Comparison of ENCODE assay signal across 17 cellular contexts in the genomic region with DNA sequence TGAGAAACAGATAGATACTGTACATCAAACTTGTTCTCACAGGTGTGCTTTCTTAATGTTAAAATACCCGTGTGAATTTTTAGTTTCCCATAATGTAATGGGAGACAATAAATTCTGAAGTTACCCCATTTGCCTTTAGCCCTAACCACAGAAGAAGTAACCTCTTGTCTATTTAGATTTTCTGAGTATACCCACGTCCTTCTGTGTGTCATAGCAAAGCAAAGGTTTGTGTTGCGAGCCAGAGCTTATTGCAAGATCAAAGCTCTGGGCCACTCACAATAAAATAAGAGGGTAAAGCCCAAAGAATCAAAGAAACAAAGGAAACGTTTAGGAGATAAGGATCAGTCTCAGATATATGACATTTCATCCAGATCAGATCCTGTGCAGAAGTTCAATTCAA.
DNase-seq lines count a peak whose midpoint lies in the region; ATAC-seq, FAIRE-seq and TF ChIP-seq lines count a peak whose summit lies in the region.
"Had no signal": no experiment of that assay in that cellular context is flagged by ENCODE, and none has a peak within 500 bp of the region (broad histone marks: within the 10 kb centered on the region; RNA-seq: fewer than 3 reads in every experiment).

No MANE protein-coding gene starts in this region.

- RAD21 ChIA-PET in HCT116 (lab: Charles Lee; ENCODE audit: low non-redundant PET in 1 of 2, low total read pairs in 2 of 2, uncharacterized antibody in 2 of 2, unreplicated experiment in 2 of 2) = no interaction called here

- TF ChIP-seq RAD21 in HCT116 (IDR thresholded peaks at IDR 0.05; ENCODE audit: low read depth) = no peak

- H3K4me3 Mint-ChIP-seq in Caco-2 (ENCODE audit: unreplicated experiment) (peak overlapping the region; percentile 12), CD14-positive monocyte (no peak overlapping the region)
- H3K4me3 Mint-ChIP-seq in activated CD8-positive, alpha-beta memory T cell treated with anti-CD3 and anti-CD28 coated beads, Interleukin-2, amount 10 ng/mL, durations not matched to agents 7 days and 5 days = no peak overlapping the region
- H3K4me3 Mint-ChIP-seq: CD4-positive, CD25-positive, alpha-beta regulatory T cell had no signal

- intact Hi-C loops in Caco-2 (cut with micrococcal nuclease; ENCODE audit: unreplicated experiment) (loop anchor here (5.0 kb wide), 1 partner anchor 40 kb away; no protein-coding TSS in a partner anchor), HCT116 (cut with micrococcal nuclease) (no loop called here), PC-9 (cut with micrococcal nuclease; ENCODE audit: unreplicated experiment) (no loop called here), CD14-positive monocyte (cut with micrococcal nuclease) (no loop called here)

- H3K36me3 Mint-ChIP-seq in Caco-2 (ENCODE audit: insufficient read depth, unreplicated experiment) = no peaks in the 10 kb centered on the region
- no peaks in the 10 kb centered on the region for H3K36me3 Mint-ChIP-seq in activated CD8-positive, alpha-beta memory T cell treated with anti-CD3 and anti-CD28 coated beads, Interleukin-2, amount 10 ng/mL, durations not matched to agents 7 days and 5 days
- H3K36me3 Mint-ChIP-seq in CD14-positive monocyte = no peaks in the 10 kb centered on the region
- H3K36me3 Mint-ChIP-seq: CD4-positive, CD25-positive, alpha-beta regulatory T cell had no signal

- H3K79me2 ChIP-seq in HCT116 (ENCODE audit: insufficient read depth, low read length) (no peaks in the 10 kb centered on the region), PC-9 (ENCODE audit: low read depth) (no peaks in the 10 kb centered on the region), GM23248 (ENCODE audit: insufficient read depth) (no peaks in the 10 kb centered on the region)

- H3K4me2 ChIP-seq in HCT116 (ENCODE audit: low read length) (peak overlapping the region; percentile 61), PC-9 (no peak overlapping the region), GM23248 (ENCODE audit: unreplicated experiment) (no peak overlapping the region)

- H3K4me1 ChIP-seq in Caco-2 (peaks cover 49% of the 10 kb centered on the region), HCT116 (ENCODE audit: control insufficient read depth in 1 of 2, insufficient read depth in 2 of 2, low read length in 2 of 2) (peaks cover 42 to 47% of the 10 kb centered on the region in 2 experiments), PC-9 (replicated peaks; ENCODE audit: insufficient read depth) (no peaks in the 10 kb centered on the region), GM23248 (ENCODE audit: insufficient read depth) (no peaks in the 10 kb centered on the region)

- peaks cover 42% of the 10 kb centered on the region for H3K4me1 Mint-ChIP-seq in Caco-2 (ENCODE audit: low read depth, unreplicated experiment)
- H3K4me1 Mint-ChIP-seq in activated CD8-positive, alpha-beta memory T cell treated with anti-CD3 and anti-CD28 coated beads, Interleukin-2, amount 10 ng/mL, durations not matched to agents 7 days and 5 days = no peaks in the 10 kb centered on the region
- H3K4me1 Mint-ChIP-seq in CD14-positive monocyte = no peaks in the 10 kb centered on the region
- H3K4me1 Mint-ChIP-seq: CD4-positive, CD25-positive, alpha-beta regulatory T cell had no signal

- H3K27ac Mint-ChIP-seq in Caco-2 (ENCODE audit: unreplicated experiment) = peak overlapping the region; percentile 17
- H3K27ac Mint-ChIP-seq in activated CD8-positive, alpha-beta memory T cell treated with anti-CD3 and anti-CD28 coated beads, Interleukin-2, amount 10 ng/mL, durations not matched to agents 7 days and 5 days = no peak overlapping the region
- no peak overlapping the region for H3K27ac Mint-ChIP-seq in CD14-positive monocyte
- H3K27ac Mint-ChIP-seq: CD4-positive, CD25-positive, alpha-beta regulatory T cell had no signal

- CTCF ChIA-PET in Caco-2 (lab: Charles Lee) (interaction anchor here (1.0 kb wide), 1 partner anchor 80 kb away, joined by 3 read pairs; no protein-coding TSS in a partner anchor), HCT116 (lab: Charles Lee) (no interaction called here), PC-9 (lab: Charles Lee) (no interaction called here)
- CTCF ChIA-PET in activated CD8-positive, alpha-beta memory T cell treated with anti-CD3 and anti-CD28 coated beads, Interleukin-2, amount 10 ng/mL, durations not matched to agents 7 days and 5 days (lab: Charles Lee) = interaction anchor here (1.6 kb wide), 1 partner anchor 10 kb away, joined by 6 read pairs; no protein-coding TSS in a partner anchor

- H4K20me1 ChIP-seq in HCT116 (ENCODE audit: insufficient read depth) (no peaks in the 10 kb centered on the region), PC-9 (ENCODE audit: insufficient read depth) (no peaks in the 10 kb centered on the region), GM23248 (ENCODE audit: insufficient read depth) (no peaks in the 10 kb centered on the region)

- H3K4me3 ChIP-seq in Caco-2 (ENCODE audit: low read depth, low read length) (no peak overlapping the region), HCT116 (replicated peaks in 1 of 2; ENCODE audit: low read depth in 1 of 2, low read length in 2 of 2) (peak overlapping the region in 1 of 2 experiments; percentile 13; a peak in 1 of 4 replicates), PC-9 (no peak overlapping the region), GM23248 (no peak overlapping the region)

- TF ChIP-seq CTCF in Caco-2 (IDR thresholded peaks at IDR 0.05; ENCODE audit: insufficient read depth in 1 of 2, low read depth in 1 of 2, low read length in 1 of 2, severe bottlenecking in 1 of 2, unreplicated experiment in 1 of 2) (no peak), HCT116 (IDR thresholded peaks at IDR 0.05 in 2 of 3, conservative IDR thresholded peaks at IDR 0.05 in 1 of 3; ENCODE audit: borderline replicate concordance in 1 of 3, insufficient read depth in 1 of 3, low read depth in 2 of 3, low read length in 2 of 3) (no peak), PC-9 (conservative IDR thresholded peaks at IDR 0.05) (no peak), CD14-positive monocyte (IDR thresholded peaks at IDR 0.05) (no peak)

- DNase-seq in Caco-2 (no peak), HCT116 (ENCODE audit: low read depth, low spot score) (peak; percentile 49), PC-9 (no peak), iris pigment epithelial cell (ENCODE audit: low read depth) (peak; percentile 44), GM23248 (no peak), GM12891 (ENCODE audit: insufficient read length, low spot score) (no peak), CD14-positive monocyte (ENCODE audit: low spot score) (no peak)
- no peak for DNase-seq in activated CD8-positive, alpha-beta memory T cell treated with anti-CD3 and anti-CD28 coated beads, Interleukin-2, amount 10 ng/mL, durations not matched to agents 7 days and 5 days
- DNase-seq: CD4-positive, CD25-positive, alpha-beta regulatory T cell; Karpas-422; NCI-H1417; NCI-H1930; NCI-H2171; NCI-H774; SHP77 treated with DMSO at 0.1 percent for 48 hours had no signal

- H3K27me3 Mint-ChIP-seq in Caco-2 (ENCODE audit: insufficient read depth, unreplicated experiment) (no peaks in the 10 kb centered on the region), CD14-positive monocyte (ENCODE audit: low read depth in 3 of 3) (peaks cover 0 to 5% (median 4%) of the 10 kb centered on the region in 3 donors)
- no peaks in the 10 kb centered on the region for H3K27me3 Mint-ChIP-seq in activated CD8-positive, alpha-beta memory T cell treated with anti-CD3 and anti-CD28 coated beads, Interleukin-2, amount 10 ng/mL, durations not matched to agents 7 days and 5 days
- H3K27me3 Mint-ChIP-seq: CD4-positive, CD25-positive, alpha-beta regulatory T cell had no signal

- peak overlapping the region; percentile 53; the same call in 1 of the 2 replicates for H3K27ac ChIP-seq in HCT116 (ENCODE audit: low read depth, low read length)
- H3K27ac ChIP-seq in PC-9 = no peak overlapping the region
- no peak overlapping the region for H3K27ac ChIP-seq in GM23248

- 27 to 31% methylated on average over 4 of the region's 4 CpGs for WGBS in GM23248 (ENCODE audit: low coverage in 1 of 2, low lambda C conversion rate in 2 of 2, missing lambda C conversion rate in 2 of 2), 2 experiments

- peaks cover 15% of the 10 kb centered on the region for H3K9me3 Mint-ChIP-seq in Caco-2 (ENCODE audit: unreplicated experiment)
- H3K9me3 Mint-ChIP-seq in activated CD8-positive, alpha-beta memory T cell treated with anti-CD3 and anti-CD28 coated beads, Interleukin-2, amount 10 ng/mL, durations not matched to agents 7 days and 5 days (ENCODE audit: low read depth) = no peaks in the 10 kb centered on the region
- H3K9me3 Mint-ChIP-seq in CD14-positive monocyte = peaks cover 0 to 6% (median under 1%) of the 10 kb centered on the region in 7 donors

- no peak overlapping the region for H3K9ac ChIP-seq in HCT116 (ENCODE audit: low read length)
- no peak overlapping the region for H3K9ac ChIP-seq in GM23248

- H3K9me3 ChIP-seq in Caco-2 = no peaks in the 10 kb centered on the region
- H3K9me3 ChIP-seq in HCT116 (ENCODE audit: control insufficient read depth in 1 of 2, insufficient read depth in 1 of 2, low read depth in 1 of 2, low read length in 2 of 2) = no peaks in the 10 kb centered on the region
- H3K9me3 ChIP-seq in PC-9 (ENCODE audit: insufficient read depth, low read depth) = no peaks in the 10 kb centered on the region
- H3K9me3 ChIP-seq in GM23248 (ENCODE audit: low read depth) = no peaks in the 10 kb centered on the region

- H2AFZ ChIP-seq in HCT116 (ENCODE audit: low read depth, low read length, poor library complexity, severe bottlenecking) = peak overlapping the region; percentile 96
- peak overlapping the region; percentile 58; the same call in 1 of the 2 replicates for H2AFZ ChIP-seq in PC-9
- H2AFZ ChIP-seq in GM23248 = no peak overlapping the region

- H3K27me3 ChIP-seq in Caco-2 (replicated peaks; ENCODE audit: control insufficient read depth, insufficient read depth, low read length) = no peaks in the 10 kb centered on the region
- no peaks in the 10 kb centered on the region for H3K27me3 ChIP-seq in HCT116 (ENCODE audit: insufficient read depth, low read length)
- no peaks in the 10 kb centered on the region for H3K27me3 ChIP-seq in PC-9 (ENCODE audit: insufficient read depth, low read depth)
- 0 out of 2 replicates have a peak, but pooled peaks cover 6% of the 10 kb centered on the region for H3K27me3 ChIP-seq in GM23248 (replicated peaks; ENCODE audit: insufficient read depth)

- H3F3A ChIP-seq in PC-9 (ENCODE audit: insufficient read depth, low read depth) (no peaks in the 10 kb centered on the region), GM23248 (ENCODE audit: insufficient read depth) (no peaks in the 10 kb centered on the region)

- in situ Hi-C loops in GM23248 (cut with MboI) = no loop called here

- POLR2A ChIA-PET in Caco-2 (lab: Charles Lee) = interaction anchor here (0.6 kb wide), 2 partner anchors 31 to 834 kb away, joined by 3 to 4 read pairs; no protein-coding TSS in a partner anchor
- POLR2A ChIA-PET in HCT116 (lab: Charles Lee) = no interaction called here
- POLR2A ChIA-PET in PC-9 (lab: Charles Lee; ENCODE audit: unreplicated experiment) = no interaction called here

- TF ChIP-seq POLR2A in HCT116 (IDR thresholded peaks at IDR 0.05; ENCODE audit: borderline replicate concordance, extremely low read depth, insufficient read depth, insufficient read length) (no peak), GM12891 (IDR thresholded peaks at IDR 0.05; ENCODE audit: low read depth, low read length) (no peak)

- H3K9me2 ChIP-seq in HCT116 (ENCODE audit: insufficient read depth) (no peaks in the 10 kb centered on the region), PC-9 (ENCODE audit: insufficient read depth) (peaks cover 6% of the 10 kb centered on the region; the same call in 1 of the 2 replicates), GM23248 (ENCODE audit: insufficient read depth) (no peaks in the 10 kb centered on the region)

- ATAC-seq in HCT116 = peak; percentile 81
- ATAC-seq in activated CD8-positive, alpha-beta memory T cell treated with anti-CD3 and anti-CD28 coated beads, Interleukin-2, amount 10 ng/mL, durations not matched to agents 7 days and 5 days = no peak

- H3K36me3 ChIP-seq in Caco-2 (ENCODE audit: control insufficient read depth, insufficient read depth, low read length) (no peaks in the 10 kb centered on the region), HCT116 (ENCODE audit: control insufficient read depth in 1 of 2, insufficient read depth in 2 of 2, low read length in 2 of 2) (no peaks in the 10 kb centered on the region), PC-9 (ENCODE audit: low read depth) (no peaks in the 10 kb centered on the region), GM23248 (ENCODE audit: low read depth) (no peaks in the 10 kb centered on the region)

- no TSS peak for BruUV-seq in Caco-2 (replicated peaks; lab: Mats Ljungman, UMichigan)
- no TSS peak for BruUV-seq in HCT116 (replicated peaks; lab: Mats Ljungman, UMichigan)
- no TSS peak for BruUV-seq in PC-9 (replicated peaks; lab: Mats Ljungman, UMichigan)

- FAIRE-seq in GM12891 (lab: Jason Lieb, UNC) = no peak
- FAIRE-seq: GM19239, RCC 7860 had no signal

Comparison
In these comparisons a context has a peak if more than half of its experiments do, and no peak if none do; other contexts are left out.
1. DNase-seq: peak in HCT116 (single experiment) and iris pigment epithelial cell (single experiment); none in Caco-2 (0 of 2), PC-9 (0 of 2), activated CD8-positive, alpha-beta memory T cell treated with anti-CD3 and anti-CD28 coated beads, Interleukin-2, amount 10 ng/mL, durations not matched to agents 7 days and 5 days (single experiment), GM23248 (single experiment), GM12891 (single experiment) and CD14-positive monocyte (single experiment).
2. CTCF ChIA-PET loops: an anchor here in Caco-2 (1.0 kb wide) and activated CD8-positive, alpha-beta memory T cell treated with anti-CD3 and anti-CD28 coated beads, Interleukin-2, amount 10 ng/mL, durations not matched to agents 7 days and 5 days (1.6 kb wide); none called in HCT116 and PC-9.